In genomic region chr6:77607004-77607403, GRCh38 we compare ENCODE assay signal across 28 cellular contexts. TPM values are rescaled to one million over a fixed set of nuclear protein-coding genes. Genes with fewer than 3 reads are reported as not detected.
DNase-seq lines count a peak whose midpoint lies in the region; ATAC-seq, FAIRE-seq and TF ChIP-seq lines count a peak whose summit lies in the region.
"Had no signal": no experiment of that assay in that cellular context is flagged by ENCODE, and none has a peak within 500 bp of the region (broad histone marks: within the 10 kb centered on the region; RNA-seq: fewer than 3 reads in every experiment).

No MANE protein-coding gene starts in this region.

- no peak overlapping the region for H3K14ac ChIP-seq in IMR-90 (replicated peaks; ENCODE audit: low read depth, low read length)

- TF ChIP-seq RAD21 in HepG2 (CRISPR knock-in tag; IDR thresholded peaks at IDR 0.05) (no peak), IMR-90 (IDR thresholded peaks at IDR 0.05; ENCODE audit: low read length) (no peak)

- H3K4ac ChIP-seq in IMR-90 (ENCODE audit: low read depth, low read length), result no peak overlapping the region

- H3K27me3 ChIP-seq in HepG2 (ENCODE audit: control insufficient read depth in 1 of 2, insufficient read depth in 2 of 2, low read length in 2 of 2) (no peaks in the 10 kb centered on the region), right lobe of liver (no peaks in the 10 kb centered on the region), IMR-90 (ENCODE audit: control insufficient read depth, insufficient read depth, low read length) (no peaks in the 10 kb centered on the region)
- H3K27me3 ChIP-seq: BE2C, BLaER1 had no signal

- H3K56ac ChIP-seq in IMR-90 (ENCODE audit: extremely low read depth, insufficient read depth, low read length), result no peak overlapping the region

- TF ChIP-seq POLR2A in HepG2 (IDR thresholded peaks at IDR 0.05; ENCODE audit: insufficient read depth in 1 of 2, low read depth in 2 of 2, low read length in 2 of 2) (no peak), right lobe of liver (IDR thresholded peaks at IDR 0.05) (no peak), IMR-90 (IDR thresholded peaks at IDR 0.05; ENCODE audit: low read depth, low read length) (no peak)

- BruUV-seq in HepG2 (replicated peaks; lab: Mats Ljungman, UMichigan) (no TSS peak), IMR-90 (replicated peaks; lab: Mats Ljungman, UMichigan) (no TSS peak)

- H3K79me2 ChIP-seq in HepG2 (ENCODE audit: insufficient read depth, low read length), result no peaks in the 10 kb centered on the region

- no peaks in the 10 kb centered on the region for H3K79me1 ChIP-seq in IMR-90 (ENCODE audit: low read depth in 1 of 2, low read length in 2 of 2)

- no peak overlapping the region for H3K23ac ChIP-seq in IMR-90 (ENCODE audit: low read depth, low read length)

- no peak for TF ChIP-seq CTCF in HepG2 (CRISPR knock-in tag; IDR thresholded peaks at IDR 0.05)
- no peak for TF ChIP-seq CTCF in right lobe of liver (IDR thresholded peaks at IDR 0.05)
- TF ChIP-seq CTCF in IMR-90 (conservative IDR thresholded peaks at IDR 0.05; ENCODE audit: low read depth, low read length), result no peak

- H3K27ac ChIP-seq in HepG2 (ENCODE audit: extremely low read length, insufficient read depth, low read length) (no peak overlapping the region), right lobe of liver (no peak overlapping the region), IMR-90 (ENCODE audit: insufficient read depth, low read length) (no peak overlapping the region)
- H3K27ac ChIP-seq: 22Rv1, BLaER1 had no signal

- no peak overlapping the region for H4K5ac ChIP-seq in IMR-90 (ENCODE audit: low read depth, low read length)

- H3K4me1 ChIP-seq in HepG2 (ENCODE audit: insufficient read depth, low read length), result no peaks in the 10 kb centered on the region
- no peaks in the 10 kb centered on the region for H3K4me1 ChIP-seq in right lobe of liver
- no peaks in the 10 kb centered on the region for H3K4me1 ChIP-seq in IMR-90 (ENCODE audit: control insufficient read depth, insufficient read depth, low read length)
- H3K4me1 ChIP-seq: BE2C, BLaER1 had no signal

- no peaks in the 10 kb centered on the region for H3K36me3 ChIP-seq in HepG2 (replicated peaks in 1 of 2; ENCODE audit: control insufficient read depth in 1 of 2, insufficient read depth in 2 of 2, low read length in 2 of 2)
- no peaks in the 10 kb centered on the region for H3K36me3 ChIP-seq in right lobe of liver
- no peaks in the 10 kb centered on the region for H3K36me3 ChIP-seq in IMR-90 (ENCODE audit: control insufficient read depth, insufficient read depth, low read length)
- H3K36me3 ChIP-seq: BE2C, BLaER1 had no signal

- WGBS in HepG2 (ENCODE audit: low lambda C conversion rate), result 20% methylated on average over 5 of the region's 5 CpGs
- 61% methylated on average over 5 of the region's 5 CpGs for WGBS in right lobe of liver (ENCODE audit: insufficient coverage, low coverage, low lambda C conversion rate, missing lambda C conversion rate)
- no CpG with 5 or more reads among the region's 5 CpGs for WGBS in IMR-90 (ENCODE audit: extremely low coverage in 2 of 2, insufficient read length in 1 of 2), 2 experiments

- CTCF ChIA-PET in HepG2 (lab: Yijun Ruan, JAX; ENCODE audit: low intra/inter-chr PET ratio, low total read pairs), result no interaction called here
- CTCF ChIA-PET in IMR-90 (lab: Yijun Ruan, JAX), result no interaction called here

- no peak overlapping the region for H2AFZ ChIP-seq in HepG2 (ENCODE audit: low read length)
- H2AFZ ChIP-seq in IMR-90 (replicated peaks; ENCODE audit: low read length, poor library complexity), result no peak overlapping the region

- H3K9ac ChIP-seq in HepG2 (ENCODE audit: insufficient read depth, low read depth, low read length) (no peak overlapping the region), IMR-90 (ENCODE audit: low read depth, low read length) (no peak overlapping the region)
- H3K9ac ChIP-seq: BLaER1 had no signal

- no peaks in the 10 kb centered on the region for H3K9me1 ChIP-seq in IMR-90 (ENCODE audit: insufficient read depth, low read length)

- no peak for FAIRE-seq in HepG2 (lab: Jason Lieb, UNC)
- FAIRE-seq: GM12878, GM12892, GM18507 had no signal

- intact Hi-C loops in HepG2 (cut with micrococcal nuclease; ENCODE audit: unreplicated experiment), result no loop called here
- intact Hi-C loops in right lobe of liver (cut with DNase I), result no loop called here
- intact Hi-C loops in IMR-90 (cut with micrococcal nuclease), result no loop called here

- in situ Hi-C loops in HepG2 (cut with HindIII; ENCODE audit: extremely low pct_ligation_motif_present, low pct_unique_long_range_greater_than_20kb), result no loop called here
- in situ Hi-C loops in IMR-90 (cut with MboI; ENCODE audit: low sequenced_read_pairs), result no loop called here

- no peak overlapping the region for H2AK9ac ChIP-seq in IMR-90 (replicated peaks; ENCODE audit: low read depth, low read length, poor library complexity)

- ATAC-seq in HepG2 (no peak), right lobe of liver (no peak), IMR-90 (ENCODE audit: low read depth) (no peak), HG03457 (IDR thresholded peaks at IDR 0.05; ENCODE audit: unreplicated experiment) (no peak)
- ATAC-seq: GM12878 had no signal

- DNase-seq in HepG2 (ENCODE audit: low spot score), result no peak
- no peak for DNase-seq in right lobe of liver
- no peak for DNase-seq in IMR-90
- no peak for DNase-seq in pons (ENCODE audit: low spot score)
- DNase-seq: ACHN; BE2C; C1 segment of cervical spinal cord; CD4-positive, alpha-beta memory T cell; CD4-positive, CD25-positive, alpha-beta regulatory T cell; CD8-positive, alpha-beta memory T cell; COR-L47; DMS 273 treated with DMSO at 0.1 percent for 48 hours; DMS153; DMS53; DMS79; DND-41; EL; GDM1 had no signal

- dilution Hi-C loops in IMR-90 (cut with HindIII; ENCODE audit: low sequenced_read_pairs, unreplicated experiment), result no loop called here

- no peak overlapping the region for H2BK20ac ChIP-seq in IMR-90 (ENCODE audit: low read depth, low read length)

- H3K4me3 ChIP-seq in HepG2 (replicated peaks in 1 of 3; ENCODE audit: insufficient read depth in 1 of 3, low read depth in 2 of 3, low read length in 3 of 3) (no peak overlapping the region), right lobe of liver (no peak overlapping the region), IMR-90 (ENCODE audit: insufficient read depth, low read depth, low read length) (no peak overlapping the region)
- H3K4me3 ChIP-seq: BLaER1, GM12878 had no signal

- no peak overlapping the region for H2AK5ac ChIP-seq in IMR-90 (ENCODE audit: low read depth, low read length)

- H3K4me2 ChIP-seq in HepG2 (ENCODE audit: low read depth, low read length), result no peak overlapping the region
- H3K4me2 ChIP-seq in IMR-90 (ENCODE audit: low read depth, low read length), result no peak overlapping the region
- H3K4me2 ChIP-seq: BLaER1 had no signal

- no peak overlapping the region for H3K18ac ChIP-seq in IMR-90 (ENCODE audit: low read depth, low read length)

- no peak overlapping the region for H2BK5ac ChIP-seq in IMR-90 (ENCODE audit: low read depth, low read length, poor library complexity, severe bottlenecking)

- no peak overlapping the region for H4K8ac ChIP-seq in IMR-90 (ENCODE audit: low read depth in 2 of 2, low read length in 2 of 2)

- no peak overlapping the region for H2BK120ac ChIP-seq in IMR-90 (ENCODE audit: low read depth, low read length)

- no peaks in the 10 kb centered on the region for H4K20me1 ChIP-seq in HepG2 (ENCODE audit: insufficient read depth, low read length)
- no peaks in the 10 kb centered on the region for H4K20me1 ChIP-seq in IMR-90 (ENCODE audit: insufficient read depth, low read length)
- H4K20me1 ChIP-seq: BLaER1 had no signal

- TF ChIP-seq EP300 in HepG2 (IDR thresholded peaks at IDR 0.05; ENCODE audit: low read depth in 2 of 2, low read length in 2 of 2) (no peak), HepG2 (CRISPR knock-in tag; IDR thresholded peaks at IDR 0.05; ENCODE audit: borderline replicate concordance) (no peak)

- no peak overlapping the region for H2BK15ac ChIP-seq in IMR-90 (ENCODE audit: low read depth, low read length)

- H3K9me3 ChIP-seq in HepG2 (ENCODE audit: low read length), result no peaks in the 10 kb centered on the region
- no peaks in the 10 kb centered on the region for H3K9me3 ChIP-seq in right lobe of liver
- H3K9me3 ChIP-seq in IMR-90 (ENCODE audit: control insufficient read depth, insufficient read depth, low read length), result peaks cover 2% of the 10 kb centered on the region; the same call in 1 of the 2 replicates
- H3K9me3 ChIP-seq: BLaER1 had no signal

- no peak overlapping the region for H4K91ac ChIP-seq in IMR-90 (ENCODE audit: insufficient read depth, low read depth, low read length)

- POLR2A ChIA-PET in HepG2 (lab: Yijun Ruan, JAX), result no interaction called here
- POLR2A ChIA-PET in IMR-90 (lab: Charles Lee; ENCODE audit: unreplicated experiment), result no interaction called here

RNA-seq across cellular contexts. Expression of gene MEI4, which starts 45.8 kb away (rescaled TPM):
- total RNA-seq in HepG2 (2016; rRNA removed; fragmentation: Illumina TruSeq; extraction: Trizol), result not detected in 2 replicates
- not detected in 2 replicates for total RNA-seq in HepG2 (2016; cell fraction: cytosol; rRNA removed; fragmentation: Illumina TruSeq; extraction: Trizol; ENCODE audit: low read depth)
- not detected in 2 replicates for total RNA-seq in HepG2 (2016; cell fraction: insoluble cytoplasmic fraction; rRNA removed; fragmentation: Illumina TruSeq; extraction: Trizol)
- total RNA-seq in HepG2 (2016; cell fraction: membrane; rRNA removed; fragmentation: Illumina TruSeq; extraction: Trizol), result not detected in 2 replicates
- total RNA-seq in HepG2 (2016; cell fraction: nucleus; rRNA removed; fragmentation: Illumina TruSeq; extraction: Trizol), result not detected in 2 replicates
- not detected in 2 replicates for polyA plus RNA-seq in HepG2 (2011; rRNA removed)
- not detected in 2 replicates for polyA plus RNA-seq in HepG2 (2011; cell fraction: cytosol; rRNA removed)
- polyA plus RNA-seq in HepG2 (2011; cell fraction: nucleus; rRNA removed), result not detected in 2 replicates
- not detected in 2 replicates for polyA plus RNA-seq in HepG2 (2012)
- not detected in 2 replicates for polyA plus RNA-seq in HepG2 (2016; cell fraction: cytosol; fragmentation: Illumina TruSeq; extraction: Trizol; ENCODE audit: low read depth)
- not detected in 2 replicates for polyA plus RNA-seq in HepG2 (2016; cell fraction: insoluble cytoplasmic fraction; fragmentation: Illumina TruSeq; extraction: Trizol; ENCODE audit: low read depth)
- polyA plus RNA-seq in HepG2 (2016; cell fraction: membrane; fragmentation: Illumina TruSeq; extraction: Trizol; ENCODE audit: low read depth), result not detected in 2 replicates
- polyA plus RNA-seq in HepG2 (2016; cell fraction: nucleus; fragmentation: Illumina TruSeq; extraction: Trizol; ENCODE audit: insufficient read depth, low read depth), result not detected in 2 replicates
- not detected in 2 replicates for polyA minus RNA-seq in HepG2 (2011; rRNA and poly(A)+ RNA removed; ENCODE audit: low replicate concordance)
- polyA minus RNA-seq in HepG2 (2011; cell fraction: cytosol; rRNA and poly(A)+ RNA removed), result not detected in 2 replicates
- not detected in 2 replicates for polyA minus RNA-seq in HepG2 (2011; cell fraction: nucleus; rRNA and poly(A)+ RNA removed)
- total RNA-seq in right lobe of liver, result 1 to 10 TPM in 1 of 6 experiments, under 1 TPM in 5; 0.12 to 1.1 (median 0.22) TPM
- not detected in 2 replicates for total RNA-seq in IMR-90 (2012; rRNA removed)
- not detected in 2 replicates for polyA plus RNA-seq in IMR-90 (2012; rRNA removed)
- polyA plus RNA-seq in IMR-90 (2012; cell fraction: cytosol; rRNA removed), result not detected in 2 replicates
- polyA plus RNA-seq in IMR-90 (2012; cell fraction: nucleus; rRNA removed; ENCODE audit: low replicate concordance), result not detected in 2 replicates
- total RNA-seq: A172; A673; CD4-positive, alpha-beta memory T cell; CD4-positive, CD25-positive, alpha-beta regulatory T cell; CD8-positive, alpha-beta memory T cell; GM12878 had no signal
- polyA plus RNA-seq: AG04450; CD14-positive monocyte; CD4-positive, alpha-beta memory T cell; CD4-positive, CD25-positive, alpha-beta regulatory T cell; CD8-positive, alpha-beta memory T cell had no signal
